In genomic region chr10:73646598-73647041, GRCh38 we compare ENCODE assay signal across 1 cellular context.
TF ChIP-seq lines count a peak whose summit lies in the region.

No MANE protein-coding gene starts in this region.

TF ChIP-seq in GM23338, 12 proteins besides CTCF, POLR2A, EP300 and RAD21 (continued from another document):
- TF ChIP-seq ZNF462 (CRISPR knock-in tag; IDR thresholded peaks at IDR 0.05) (no peak), REST (IDR thresholded peaks at IDR 0.05; ENCODE audit: unreplicated experiment) (no peak), EZH2 (IDR thresholded peaks at IDR 0.05; ENCODE audit: low read depth, unreplicated experiment) (no peak), ETS1 (IDR thresholded peaks at IDR 0.05) (no peak), ZNF331 (CRISPR knock-in tag; IDR thresholded peaks at IDR 0.05; ENCODE audit: low read depth) (no peak), ZNF114 (CRISPR knock-in tag; IDR thresholded peaks at IDR 0.05) (no peak), JUNB (IDR thresholded peaks at IDR 0.05; ENCODE audit: unreplicated experiment) (no peak), CREB1 (CRISPR knock-in tag; IDR thresholded peaks at IDR 0.05; ENCODE audit: low read depth) (no peak)
